In genomic region chr15:45187578-45187893, GRCh38 we compare ENCODE assay signal across 8 cellular contexts.
DNase-seq lines count a peak whose midpoint lies in the region; ATAC-seq and TF ChIP-seq lines count a peak whose summit lies in the region.

No MANE protein-coding gene starts in this region.

- H3K4me1 ChIP-seq in DND-41 (ENCODE audit: insufficient read depth, low read length): peaks cover 22% of the 10 kb centered on the region
- no peaks in the 10 kb centered on the region for H3K4me1 ChIP-seq in RWPE2 (ENCODE audit: insufficient read depth, poor library complexity, severe bottlenecking)

- H3K4me3 ChIP-seq in DND-41 (ENCODE audit: low read depth in 1 of 2, low read length in 2 of 2) (peak overlapping the region in 1 of 2 experiments; percentile 77; a peak in 3 of 4 replicates), RWPE2 (ENCODE audit: severe bottlenecking) (peak overlapping the region; percentile 38), foreskin fibroblast (ENCODE audit: low read depth in 1 of 2, low read length in 2 of 2) (peak overlapping the region; percentile 53 to 55), retinal pigment epithelial cell (ENCODE audit: low read length) (peak overlapping the region; percentile 75)

- peak overlapping the region; percentile 73; the same call in 1 of the 2 replicates for H3K9ac ChIP-seq in DND-41 (ENCODE audit: low read depth, low read length)

- H3K79me2 ChIP-seq in DND-41 (ENCODE audit: insufficient read depth, low read length): no peaks in the 10 kb centered on the region

- H3K4me2 ChIP-seq in DND-41 (ENCODE audit: insufficient read depth, low read length): peak overlapping the region; percentile 97

- H3K27ac ChIP-seq in DND-41 (ENCODE audit: low read length) (no peak overlapping the region), RWPE2 (ENCODE audit: poor library complexity, severe bottlenecking) (no peak overlapping the region)

- H3K9me3 ChIP-seq in DND-41 (ENCODE audit: insufficient read depth, low read length, severe bottlenecking) (no peaks in the 10 kb centered on the region), RWPE2 (ENCODE audit: severe bottlenecking) (no peaks in the 10 kb centered on the region)

- TF ChIP-seq CTCF in DND-41 (IDR thresholded peaks at IDR 0.05; ENCODE audit: borderline replicate concordance, extremely low read depth, low read length, poor library complexity, severe bottlenecking) (no peak), RWPE2 (IDR thresholded peaks at IDR 0.05; ENCODE audit: poor library complexity, severe bottlenecking) (no peak), foreskin fibroblast (IDR thresholded peaks at IDR 0.05; ENCODE audit: low read depth, low read length) (no peak), retinal pigment epithelial cell (conservative IDR thresholded peaks at IDR 0.05; ENCODE audit: low read depth, low read length) (no peak), GM20000 (IDR thresholded peaks at IDR 0.05; ENCODE audit: extremely low read depth, missing control alignments) (no peak)

- no peaks in the 10 kb centered on the region for H4K20me1 ChIP-seq in DND-41 (ENCODE audit: insufficient read depth, low read length)

- DNase-seq in DND-41 (no peak), RWPE2 (ENCODE audit: low spot score) (no peak), foreskin fibroblast (no peak), retinal pigment epithelial cell (ENCODE audit: low read depth) (no peak), pons (ENCODE audit: low spot score) (no peak), GM20000 (ENCODE audit: low spot score) (no peak), C1 segment of cervical spinal cord (lab: John Stamatoyannopoulos, UW) (no peak)
- no peak for DNase-seq in stimulated activated naive CD4-positive, alpha-beta T cell treated with Interleukin-2 at 50 U/mL for 16 hours (lab: John Stamatoyannopoulos, UW)

- H2AFZ ChIP-seq in DND-41 (ENCODE audit: low read depth, low read length): no peak overlapping the region

- ATAC-seq in DND-41 (ENCODE audit: insufficient read depth, low read depth): no peak; the same call in 1 of the 3 replicates
- no peak for ATAC-seq in RWPE2 (ENCODE audit: low read depth)

- no peaks in the 10 kb centered on the region for H3K36me3 ChIP-seq in DND-41 (ENCODE audit: insufficient read depth, low read length)
- no peaks in the 10 kb centered on the region for H3K36me3 ChIP-seq in RWPE2 (ENCODE audit: low read depth)

- H3K27me3 ChIP-seq in DND-41 (ENCODE audit: insufficient read depth, low read length, poor library complexity): no peaks in the 10 kb centered on the region
- H3K27me3 ChIP-seq in RWPE2 (ENCODE audit: insufficient read depth, poor library complexity, severe bottlenecking): no peaks in the 10 kb centered on the region
